Comparison of ENCODE assay signal across 8 cellular contexts in genomic region chr3:19947549-19948071, GRCh38. TPM values are rescaled to one million over a fixed set of nuclear protein-coding genes. Genes with fewer than 3 reads are reported as not detected.
DNase-seq lines count a peak whose midpoint lies in the region; ATAC-seq, FAIRE-seq and TF ChIP-seq lines count a peak whose summit lies in the region.

No MANE protein-coding gene starts in this region.

- H3K4me3 ChIP-seq in BLaER1: peak overlapping the region; percentile 98
- H3K4me3 ChIP-seq in SK-N-MC: peak overlapping the region; percentile 81

- H3K9me3 ChIP-seq in BLaER1 (no peaks in the 10 kb centered on the region), SK-N-MC (ENCODE audit: low read depth, low read length) (no peaks in the 10 kb centered on the region)

- peaks cover 29% of the 10 kb centered on the region for H3K4me1 ChIP-seq in BLaER1

- no peak for TF ChIP-seq CTCF in GM20000 (IDR thresholded peaks at IDR 0.05; ENCODE audit: extremely low read depth, missing control alignments)

- intact Hi-C loops in left cardiac atrium (cut with DNase I): loop anchor here in 1 of 2 donors (5.0 to 10.0 kb wide), 2 partner anchors 90 to 237 kb away; partner anchors contain the start of gene SGO1
- intact Hi-C loops in posterior vena cava (cut with DNase I): no loop called here

- no peak for FAIRE-seq in HTR-8/SVneo (lab: Jason Lieb, UNC)

- peaks cover 54% of the 10 kb centered on the region for H4K20me1 ChIP-seq in BLaER1

- H3K27ac ChIP-seq in BLaER1: peak overlapping the region; percentile 83
- peak overlapping the region; percentile 79; the same call in 1 of the 2 replicates for H3K27ac ChIP-seq in SK-N-MC
- H3K27ac ChIP-seq in adipose tissue (ENCODE audit: low read depth, low read length): peak overlapping the region; percentile 95

- DNase-seq in GM20000 (ENCODE audit: low spot score) (peak; percentile 26), HTR-8/SVneo (ENCODE audit: insufficient read length, low spot score) (peak; percentile 35), SK-N-MC (ENCODE audit: low read depth, low spot score) (no peak), left cardiac atrium (peak; percentile 58), posterior vena cava (ENCODE audit: low spot score) (peak; percentile 83), KG1 (lab: John Stamatoyannopoulos, UW) (no peak)

- WGBS in adipose tissue, 3 donors: 0 to 1% (median 1%) methylated on average over 22 to 27 of the region's 27 CpGs

- ATAC-seq in left cardiac atrium: peak; percentile 28 to 49

- peak overlapping the region; percentile 91 for H3K4me2 ChIP-seq in BLaER1

- no peaks in the 10 kb centered on the region for H3K27me3 ChIP-seq in BLaER1

- H3K36me3 ChIP-seq in BLaER1 (peaks cover 24% of the 10 kb centered on the region), SK-N-MC (ENCODE audit: insufficient read depth, low read length) (no peaks in the 10 kb centered on the region)

- peak overlapping the region; percentile 89 for H3K9ac ChIP-seq in BLaER1
- peak overlapping the region; percentile 81 for H3K9ac ChIP-seq in SK-N-MC (ENCODE audit: insufficient read length)

RNA-seq across cellular contexts. Expression of gene RAB5A, which starts 0.7 kb away (rescaled TPM):
- polyA plus RNA-seq in adipose tissue: 10 to 100 TPM; 11.4 to 54.8 (median 27.6) TPM
- 10 to 100 TPM; 40.9 to 71.2 TPM for total RNA-seq in left cardiac atrium
- 10 to 100 TPM; 52.8 to 72.2 TPM for total RNA-seq in posterior vena cava

RNA-seq across cellular contexts. Expression of gene EFHB, which starts 13.6 kb away (rescaled TPM):
- polyA plus RNA-seq in adipose tissue: 1 to 10 TPM in 1 of 3 donors, under 1 TPM in 2; 0.21 to 3.5 (median 0.41) TPM
- under 1 TPM; 0.59 to 0.76 TPM for total RNA-seq in left cardiac atrium
- 1 to 10 TPM in 1 of 2 donors, under 1 TPM in 1; 0.90 to 1.1 TPM for total RNA-seq in posterior vena cava

Comparison
In these comparisons a context has a peak if more than half of its experiments do, and no peak if none do; other contexts are left out.
1. DNase-seq: peak in GM20000 (single experiment), HTR-8/SVneo (single experiment), left cardiac atrium (single experiment) and posterior vena cava (single experiment); none in SK-N-MC (single experiment) and KG1 (single experiment).
2. Peak in every context shown above with its lines, with median percentiles within 50 percentile points of each other: H3K27ac ChIP-seq.